ENCODE assay signal across 13 cellular contexts in the genomic region with DNA sequence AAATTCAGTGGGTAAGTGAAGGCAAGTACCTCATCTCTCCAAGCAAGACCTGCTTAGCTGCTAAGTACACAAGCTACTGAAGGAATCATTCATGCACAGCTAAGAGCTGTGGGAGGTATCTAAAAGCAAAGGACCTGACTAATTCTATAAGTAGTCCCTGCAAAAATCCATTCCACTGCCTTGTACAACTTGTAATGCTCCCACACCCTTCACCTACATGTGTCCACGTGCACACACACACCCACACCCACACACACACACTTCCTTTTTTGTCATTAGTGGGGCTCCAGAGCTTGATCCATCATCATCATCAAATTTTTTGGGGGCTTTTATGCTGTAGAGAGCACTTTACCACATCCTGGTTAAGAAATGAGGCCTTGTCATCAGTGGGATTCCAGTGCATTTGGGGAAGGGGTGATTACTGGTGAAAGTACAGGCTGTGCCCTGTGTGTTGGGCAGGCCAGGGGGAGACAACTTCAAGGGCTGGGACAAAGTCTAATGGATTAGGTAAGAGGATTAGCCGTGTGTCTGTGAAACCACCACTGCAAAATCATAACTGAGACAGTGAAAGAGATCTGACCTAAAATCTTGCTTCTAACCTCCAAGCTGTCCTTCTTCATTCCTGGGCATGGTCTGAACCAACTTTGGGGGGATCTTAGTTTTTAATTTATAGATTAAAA. TPM values are rescaled to one million over a fixed set of nuclear protein-coding genes. Genes with fewer than 3 reads are reported as not detected.
DNase-seq lines count a peak whose midpoint lies in the region; ATAC-seq, FAIRE-seq and TF ChIP-seq lines count a peak whose summit lies in the region.
"Not testable (repeated sequence)": the region's sequence is repeated elsewhere in the genome, so short reads cannot be mapped to it uniquely, and the experiment has no call there.
"Had no signal": no experiment of that assay in that cellular context is flagged by ENCODE, and none has a peak within 500 bp of the region (broad histone marks: within the 10 kb centered on the region; RNA-seq: fewer than 3 reads in every experiment).

No MANE protein-coding gene starts in this region.

- TF ChIP-seq POLR2A in GM12878 (IDR thresholded peaks at IDR 0.05; ENCODE audit: low read depth, low read length) = not testable (repeated sequence)

- H3K4me1 ChIP-seq in GM12878 (ENCODE audit: control insufficient read depth, insufficient read depth, low read length); upper lobe of right lung: not testable (repeated sequence)
- peaks cover 2 to 25% (median 17%) of the 10 kb centered on the region in 4 donors for H3K4me1 ChIP-seq in liver (ENCODE audit: control insufficient read depth in 4 of 4, insufficient read depth in 4 of 4, low read length in 3 of 4)

- in situ Hi-C loops in GM12878 (cut with MboI) = not testable (repeated sequence)

- H3K27me3 ChIP-seq in GM12878 (replicated peaks in 1 of 2; ENCODE audit: control insufficient read depth in 2 of 2, insufficient read depth in 2 of 2, low read length in 1 of 2); liver (ENCODE audit: control insufficient read depth in 4 of 4, insufficient read depth in 4 of 4, low read length in 3 of 4); upper lobe of right lung: not testable (repeated sequence)

- RAD21 ChIA-PET in GM12878 (lab: Charles Lee; ENCODE audit: unreplicated experiment) = interaction anchor here (1.2 kb wide), 1 partner anchor 29 kb away, joined by 3 read pairs; no protein-coding TSS in a partner anchor

- not testable (repeated sequence) for H3K27ac ChIP-seq in GM12878 (ENCODE audit: control insufficient read depth, insufficient read depth); upper lobe of right lung
- peak overlapping the region in 1 of 2 donors; percentile 43 for H3K27ac ChIP-seq in liver (ENCODE audit: low read depth in 1 of 2, low read length in 2 of 2)

- not testable (repeated sequence) for TF ChIP-seq EP300 in GM12878 (IDR thresholded peaks at IDR 0.05; ENCODE audit: borderline replicate concordance in 1 of 2, control insufficient read depth in 1 of 2, low read depth in 2 of 2, low read length in 2 of 2)

- DNase-seq in DMS53 treated with DMSO at 0.1 percent for 48 hours (lab: John Stamatoyannopoulos, UW; ENCODE audit: unreplicated experiment) (peak; percentile 1), head of caudate nucleus (peak in 28 of 42 donors; percentile 8 to 72 (median 30))
- not testable (repeated sequence) for DNase-seq in GM18507 (ENCODE audit: extremely low spot score, insufficient read length, low read depth); GM12878 (ENCODE audit: low read depth, low spot score); upper lobe of right lung

- ATAC-seq in HG02610 (IDR thresholded peaks at IDR 0.05; ENCODE audit: unreplicated experiment) = peak; percentile 76
- ATAC-seq in HG03442 (IDR thresholded peaks at IDR 0.05; ENCODE audit: unreplicated experiment) = peak; percentile 65
- peak; percentile 76 for ATAC-seq in GM12878
- peak; percentile 62 for ATAC-seq in upper lobe of right lung

- not testable (repeated sequence) for TF ChIP-seq RAD21 in GM12878 (IDR thresholded peaks at IDR 0.05; ENCODE audit: insufficient read depth, low read depth, low read length)
- TF ChIP-seq RAD21 in liver (IDR thresholded peaks at IDR 0.05) = peak in 1 of 2 donors; percentile 21

- not testable (repeated sequence) for H3K9ac ChIP-seq in GM12878 (ENCODE audit: control insufficient read depth, insufficient read depth, low read length); liver (ENCODE audit: low read depth in 1 of 2, low read length in 2 of 2)

- not testable (repeated sequence) for H3K4me3 ChIP-seq in GM12878; liver (ENCODE audit: low read depth in 1 of 3, low read length in 3 of 3); upper lobe of right lung

- not testable (repeated sequence) for BruUV-seq in GM12878 (replicated peaks; lab: Mats Ljungman, UMichigan)

- not testable (repeated sequence) for TF ChIP-seq CTCF in GM12878 (IDR thresholded peaks at IDR 0.05 in 2 of 3, conservative IDR thresholded peaks at IDR 0.05 in 1 of 3; ENCODE audit: control insufficient read depth in 2 of 3, extremely low read depth in 1 of 3, insufficient read depth in 1 of 3, low read depth in 3 of 3, low read length in 3 of 3); liver (IDR thresholded peaks at IDR 0.05; ENCODE audit: low read depth, low read length, missing input control); upper lobe of right lung (IDR thresholded peaks at IDR 0.05)

- FAIRE-seq in GM18507 (lab: Jason Lieb, UNC) = peak; percentile 59
- FAIRE-seq in GM12878 (lab: Jason Lieb, UNC) = peak; percentile 84

- 0% methylated on average over 2 of the region's 2 CpGs for WGBS in GM12878 (ENCODE audit: insufficient coverage, insufficient replicate concordance, low lambda C conversion rate, missing lambda C conversion rate)
- WGBS in liver = 29% methylated on average over 2 of the region's 2 CpGs

- POLR2A ChIA-PET in GM12878 (lab: Charles Lee) = not testable (repeated sequence)

- H4K20me1 ChIP-seq in GM12878 (ENCODE audit: control insufficient read depth, insufficient read depth) = not testable (repeated sequence)

- intact Hi-C loops in GM12878 (cut with micrococcal nuclease; ENCODE audit: unreplicated experiment); head of caudate nucleus (cut with DNase I); upper lobe of right lung (cut with DNase I): not testable (repeated sequence)

- H2AFZ ChIP-seq in GM12878 (ENCODE audit: control insufficient read depth, low read depth, low read length) = not testable (repeated sequence)

- not testable (repeated sequence) for H3K9me3 ChIP-seq in GM12878 (replicated peaks; ENCODE audit: control insufficient read depth, insufficient read depth, low read length); liver (ENCODE audit: control insufficient read depth in 4 of 4, low read length in 3 of 4); upper lobe of right lung

- CTCF ChIA-PET in GM12878 (lab: Yijun Ruan, JAX) = interaction anchor here (1.3 to 2.5 kb wide), 2 partner anchors 15 to 33 kb away, joined by 3 to 6 read pairs; no protein-coding TSS in a partner anchor

- H3K4me2 ChIP-seq in GM12878 (ENCODE audit: control insufficient read depth, insufficient read depth) = not testable (repeated sequence)

- H3K36me3 ChIP-seq in GM12878 (ENCODE audit: control insufficient read depth in 2 of 2, insufficient read depth in 2 of 2, low read length in 1 of 2); liver (ENCODE audit: control insufficient read depth in 4 of 4, insufficient read depth in 3 of 4, low read depth in 1 of 4, low read length in 3 of 4); upper lobe of right lung: not testable (repeated sequence)

- H3K79me2 ChIP-seq in GM12878 (ENCODE audit: control insufficient read depth, insufficient read depth, low read length) = not testable (repeated sequence)

- SMC1A ChIA-PET in GM12878 (lab: Charles Lee; ENCODE audit: uncharacterized antibody, unreplicated experiment) = interaction anchor here (0.9 to 1.3 kb wide), 3 partner anchors 20 to 122 kb away, joined by 3 to 4 read pairs (median 3); partner anchors contain the start of gene SORD

TF ChIP-seq in GM12878, 131 proteins besides CTCF, POLR2A, EP300 and RAD21 (continues in another document):
- TF ChIP-seq RUNX3 (IDR thresholded peaks at IDR 0.05; ENCODE audit: low read length) = peak; percentile 31

TF ChIP-seq in liver, 16 proteins besides CTCF, POLR2A, EP300 and RAD21 (continues in another document):
- peak; percentile 89 for TF ChIP-seq HNF4A (conservative IDR thresholded peaks at IDR 0.05)
- TF ChIP-seq HNF4G (IDR thresholded peaks at IDR 0.05) = peak; percentile 64
- TF ChIP-seq SP1 (IDR thresholded peaks at IDR 0.05) = peak; percentile 87

RNA-seq across cellular contexts. Expression of gene SORD, which starts 19.1 kb away (rescaled TPM):
- 44.2 and 61.1 TPM in 2 replicates for total RNA-seq in GM12878 (2013; cell fraction: nucleolus; rRNA removed)
- total RNA-seq in GM12878 (2014; rRNA removed) (33.5 and 35.3 TPM in 2 replicates), GM12878 (2014; rRNA removed; fragmentation: Illumina TruSeq; extraction: Trizol) (24.5 and 29.2 TPM in 2 replicates), GM12878 (2021) (39.4 and 40.8 TPM in 2 replicates), liver (100 to 1,000 TPM in 1 of 2 donors, 10 to 100 TPM in 1; 75.5 to 165 TPM), upper lobe of right lung (7.3 TPM)
- 7.0 TPM for polyA plus RNA-seq in GM12878 (2011; ENCODE audit: low read depth)
- polyA plus RNA-seq in GM12878 (2011; rRNA removed) (49.9 and 51.7 TPM in 2 replicates), GM12878 (2014; fragmentation: Illumina TruSeq; extraction: Trizol) (29.4 and 39.4 TPM in 2 replicates), GM12878 (2014; fragmentation: Nextera tagmentation; extraction: Ambion mirVana) (10 to 100 TPM in 1 of 2 experiments, 1 to 10 TPM in 1; 7.5 to 18.5 TPM), GM12878 (2014; rRNA removed) (45.1 and 46.0 TPM in 2 replicates), GM12878 (2016; fragmentation: Nextera tagmentation; extraction: Ambion mirVana) (10 to 100 TPM; 50.7 to 51.6 TPM), liver (100 to 1,000 TPM; 168 to 169 TPM)
- polyA plus RNA-seq in GM12878 (2011; cell fraction: cytosol; rRNA removed) = 47.3 and 64.5 TPM in 2 replicates
- polyA plus RNA-seq in GM12878 (2011; cell fraction: nucleus; rRNA removed) = 162 and 270 TPM in 2 replicates
- polyA plus RNA-seq in GM12878 (2012) = 11.6 and 19.4 TPM in 2 replicates
- 39.3 and 42.1 TPM in 2 replicates for polyA minus RNA-seq in GM12878 (2011; rRNA and poly(A)+ RNA removed)
- polyA minus RNA-seq in GM12878 (2011; cell fraction: cytosol; rRNA and poly(A)+ RNA removed) = 16.1 and 17.4 TPM in 2 replicates
- 15.7 and 31.7 TPM in 2 replicates for polyA minus RNA-seq in GM12878 (2011; cell fraction: nucleus; rRNA and poly(A)+ RNA removed)

RNA-seq across cellular contexts. Expression of gene TERB2, which starts 47.4 kb away (rescaled TPM):
- not detected in 2 replicates for total RNA-seq in GM12878 (2013; cell fraction: nucleolus; rRNA removed)
- total RNA-seq in GM12878 (2014; rRNA removed) (not detected in 2 replicates), GM12878 (2014; rRNA removed; fragmentation: Illumina TruSeq; extraction: Trizol) (not detected in 2 replicates), GM12878 (2021) (not detected in 2 replicates), liver (not detected), upper lobe of right lung (not detected)
- not detected for polyA plus RNA-seq in GM12878 (2011; ENCODE audit: low read depth)
- polyA plus RNA-seq in GM12878 (2011; rRNA removed) (not detected in 2 replicates), GM12878 (2014; fragmentation: Illumina TruSeq; extraction: Trizol) (not detected in 2 replicates), GM12878 (2014; fragmentation: Nextera tagmentation; extraction: Ambion mirVana) (not detected), GM12878 (2014; rRNA removed) (not detected in 2 replicates), GM12878 (2016; fragmentation: Nextera tagmentation; extraction: Ambion mirVana) (not detected), liver (under 1 TPM in 1 of 2 donors, not detected in 1; 0.08 TPM)
- polyA plus RNA-seq in GM12878 (2011; cell fraction: cytosol; rRNA removed) = not detected in 2 replicates
- not detected in 2 replicates for polyA plus RNA-seq in GM12878 (2011; cell fraction: nucleus; rRNA removed)
- not detected in 2 replicates for polyA plus RNA-seq in GM12878 (2012)
- polyA minus RNA-seq in GM12878 (2011; rRNA and poly(A)+ RNA removed) = not detected in 2 replicates
- not detected in 2 replicates for polyA minus RNA-seq in GM12878 (2011; cell fraction: cytosol; rRNA and poly(A)+ RNA removed)
- not detected in 2 replicates for polyA minus RNA-seq in GM12878 (2011; cell fraction: nucleus; rRNA and poly(A)+ RNA removed)
- total RNA-seq: CD4-positive, alpha-beta T cell; G401; GM23338; K562; Right ventricle myocardium superior had no signal
- polyA plus RNA-seq: GM23338, K562 had no signal
